In the genomic region with DNA sequence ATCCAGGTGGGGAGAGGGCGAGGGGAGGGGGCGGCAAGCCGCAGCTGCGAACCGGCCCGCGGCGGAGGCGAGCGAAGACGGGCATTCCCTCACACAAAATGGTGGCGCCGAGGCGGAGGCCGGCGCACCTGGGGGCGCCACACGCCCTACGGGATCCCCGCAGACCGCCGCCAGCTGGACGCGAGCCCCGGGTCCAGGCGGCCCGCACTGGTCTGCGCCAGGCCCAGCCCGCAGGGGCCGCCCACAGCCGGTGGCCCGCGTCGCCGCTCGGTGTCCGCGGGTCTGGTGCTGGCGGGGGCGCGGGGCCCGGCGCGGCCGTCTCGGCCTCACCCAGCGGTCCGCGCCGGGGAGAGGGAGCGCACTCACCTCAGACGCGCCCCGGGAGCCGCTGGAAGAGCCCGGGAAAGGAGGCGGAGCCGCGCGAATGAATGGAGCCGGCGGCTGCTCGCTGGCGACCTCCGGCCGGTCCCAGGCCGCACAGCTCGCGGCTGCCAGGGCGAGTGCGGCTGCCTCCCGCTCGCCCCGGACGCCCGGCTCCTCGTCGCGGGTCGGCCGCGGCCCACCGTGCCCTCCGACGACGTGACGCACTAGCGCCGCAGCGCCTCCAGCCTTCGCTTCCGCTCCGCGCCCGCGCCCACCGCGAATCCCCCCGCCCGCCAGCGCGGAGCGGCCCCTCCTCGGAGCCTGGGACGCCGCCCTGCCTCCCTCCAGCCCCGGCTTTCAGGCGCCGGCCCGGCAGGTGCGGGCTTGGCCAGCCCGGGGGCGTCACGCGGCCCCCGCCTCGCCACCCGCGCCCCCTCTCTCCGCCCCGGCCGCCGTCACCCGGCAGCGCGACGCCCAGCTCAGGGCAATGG, we compare ENCODE assay signal across 7 cellular contexts.
DNase-seq lines count a peak whose midpoint lies in the region; ATAC-seq lines count a peak whose summit lies in the region.

FAM169A (minus strand) TSS at position 589 of the 854 bp plus-strand sequence. CDS start 24,711 bp downstream, outside the sequence.

- peaks cover 2% of the 10 kb centered on the region; the same call in 1 of the 2 replicates for H3K4me1 ChIP-seq in iPS DF 6.9 (ENCODE audit: control insufficient read depth, insufficient read depth, low read length)

- H3K9me3 ChIP-seq in iPS DF 6.9 (ENCODE audit: control insufficient read depth, insufficient read depth, low read length) = no peaks in the 10 kb centered on the region

- no CpG with 5 or more reads among the region's 127 CpGs for WGBS in iPS DF 6.9 (ENCODE audit: insufficient coverage, insufficient read length)

- H3K36me3 ChIP-seq in iPS DF 6.9 (ENCODE audit: control insufficient read depth, insufficient read depth, low read length) = no peaks in the 10 kb centered on the region

- peak; percentile 55 for ATAC-seq in GM18867 (IDR thresholded peaks at IDR 0.05; ENCODE audit: unreplicated experiment)
- ATAC-seq in HG03280 (IDR thresholded peaks at IDR 0.05; ENCODE audit: unreplicated experiment) = peak; percentile 44
- ATAC-seq in GM21786 (IDR thresholded peaks at IDR 0.05; ENCODE audit: unreplicated experiment) = no peak

- H3K27ac ChIP-seq in angular gyrus (ENCODE audit: low read depth, low read length) (peak within 1 kb of the TSS; percentile 77), iPS DF 6.9 (ENCODE audit: low read length) (no peak within 1 kb of the TSS)

- H3K4me3 ChIP-seq in iPS DF 6.9 (ENCODE audit: low read length) = peak within 1 kb of the TSS; percentile 78
- H3K4me3 ChIP-seq in skeletal muscle cell (ENCODE audit: low read depth, low read length) = peak within 1 kb of the TSS; percentile 55

- DNase-seq in T follicular helper cell (ENCODE audit: low read depth) (peak; percentile 30), iPS DF 6.9 (ENCODE audit: low read depth, low spot score) (no peak), skeletal muscle cell (ENCODE audit: low read depth) (no peak)

- no peaks in the 10 kb centered on the region for H3K27me3 ChIP-seq in iPS DF 6.9 (ENCODE audit: control insufficient read depth, insufficient read depth, low read length)
